8 cellular contexts compared by ENCODE assay signal in the genomic region with DNA sequence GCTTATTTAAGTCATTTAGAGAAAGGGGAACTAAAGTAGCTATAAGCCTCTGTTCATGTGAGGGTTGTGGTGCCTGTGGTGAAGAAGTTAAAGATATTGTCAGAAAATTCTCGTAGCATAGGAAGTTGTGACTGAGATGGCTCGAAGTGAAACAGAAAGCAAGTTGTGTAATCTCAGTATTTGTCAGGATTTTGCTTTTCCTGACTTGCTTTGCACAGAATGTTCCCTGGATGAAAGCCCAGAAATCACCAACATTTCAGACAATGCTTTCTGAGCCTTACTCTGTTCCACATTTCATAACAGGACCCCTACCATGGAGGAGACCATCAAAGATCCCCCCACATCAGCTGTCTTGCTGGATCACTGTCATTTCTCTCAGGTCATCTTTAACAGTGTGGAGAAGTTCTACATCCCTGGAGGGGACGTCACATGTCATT. TPM values are rescaled to one million over a fixed set of nuclear protein-coding genes. Genes with fewer than 3 reads are reported as not detected.
DNase-seq lines count a peak whose midpoint lies in the region; ATAC-seq and TF ChIP-seq lines count a peak whose summit lies in the region.

No MANE protein-coding gene starts in this region.

- H3K9me3 Mint-ChIP-seq in natural killer cell treated with Interleukin-12 subunit alpha and Interleukin-12 subunit beta and Interleukin-15 and Interleukin-18, amount 100 ng/mL, for 72 hours = no peaks in the 10 kb centered on the region

- 0 out of 2 replicates have a peak, but pooled peaks cover 5% of the 10 kb centered on the region for H3K79me2 ChIP-seq in PC-9 (ENCODE audit: low read depth)

- peaks cover 43 to 48% of the 10 kb centered on the region in 2 donors for H3K4me1 Mint-ChIP-seq in natural killer cell treated with Interleukin-12 subunit alpha and Interleukin-12 subunit beta and Interleukin-15 and Interleukin-18, amount 100 ng/mL, for 72 hours (ENCODE audit: low read depth in 2 of 2)

- peaks cover 18% of the 10 kb centered on the region for H3K36me3 Mint-ChIP-seq in natural killer cell treated with Interleukin-12 subunit alpha and Interleukin-12 subunit beta and Interleukin-15 and Interleukin-18, amount 100 ng/mL, for 72 hours

- 0 out of 2 replicates have a peak, but pooled peaks cover 1% of the 10 kb centered on the region for H3F3A ChIP-seq in PC-9 (ENCODE audit: insufficient read depth, low read depth)

- no TSS peak for BruUV-seq in PC-9 (replicated peaks; lab: Mats Ljungman, UMichigan)

- no peak overlapping the region for H3K4me2 ChIP-seq in PC-9

- POLR2A ChIA-PET in PC-9 (lab: Charles Lee; ENCODE audit: unreplicated experiment) = no interaction called here

- ATAC-seq in GM18519 (IDR thresholded peaks at IDR 0.05; ENCODE audit: low FRiP score, unreplicated experiment) (peak; percentile 75), HG03060 (IDR thresholded peaks at IDR 0.05; ENCODE audit: low read depth, unreplicated experiment) (peak; percentile 81)
- ATAC-seq in natural killer cell treated with Interleukin-12 subunit alpha and Interleukin-12 subunit beta and Interleukin-15 and Interleukin-18, amount 100 ng/mL, for 72 hours = peak; percentile 95 to 97

- H3K4me3 ChIP-seq in epithelial cell of esophagus (ENCODE audit: low read length) = peak overlapping the region; percentile 14
- no peak overlapping the region for H3K4me3 ChIP-seq in PC-9

- TF ChIP-seq CTCF in epithelial cell of esophagus (IDR thresholded peaks at IDR 0.05; ENCODE audit: insufficient read depth, low read depth, low read length, missing control alignments) = no peak
- no peak for TF ChIP-seq CTCF in PC-9 (conservative IDR thresholded peaks at IDR 0.05)

- H2AFZ ChIP-seq in PC-9 = no peak overlapping the region

- H3K9me3 ChIP-seq in PC-9 (ENCODE audit: insufficient read depth, low read depth) = no peaks in the 10 kb centered on the region

- H3K27me3 ChIP-seq in PC-9 (ENCODE audit: insufficient read depth, low read depth) = no peaks in the 10 kb centered on the region

- H3K27me3 Mint-ChIP-seq in natural killer cell treated with Interleukin-12 subunit alpha and Interleukin-12 subunit beta and Interleukin-15 and Interleukin-18, amount 100 ng/mL, for 72 hours = no peaks in the 10 kb centered on the region

- peaks cover 1% of the 10 kb centered on the region for H3K4me1 ChIP-seq in PC-9 (replicated peaks; ENCODE audit: insufficient read depth)

- peaks cover 12% of the 10 kb centered on the region for H4K20me1 ChIP-seq in PC-9 (ENCODE audit: insufficient read depth)

- peak overlapping the region; percentile 65 to 85 for H3K27ac Mint-ChIP-seq in natural killer cell treated with Interleukin-12 subunit alpha and Interleukin-12 subunit beta and Interleukin-15 and Interleukin-18, amount 100 ng/mL, for 72 hours

- H3K27ac ChIP-seq in PC-9 = no peak overlapping the region

- peak; percentile 22 for DNase-seq in A172 (ENCODE audit: low spot score)
- peak; percentile 89 for DNase-seq in SKM-1 treated with dmso at 0.1 percent for 144 hours (lab: John Stamatoyannopoulos, UW; ENCODE audit: unreplicated experiment)
- DNase-seq in epithelial cell of esophagus (ENCODE audit: low read depth) = peak; percentile 32
- peak; percentile 70 for DNase-seq in natural killer cell treated with Interleukin-12 subunit alpha and Interleukin-12 subunit beta and Interleukin-15 and Interleukin-18, amount 100 ng/mL, for 72 hours (ENCODE audit: low spot score)
- DNase-seq in PC-9 = no peak
- DNase-seq in COR-L47 (lab: John Stamatoyannopoulos, UW) = no peak

- H3K36me3 ChIP-seq in PC-9 (ENCODE audit: low read depth) = peaks cover 8% of the 10 kb centered on the region; the same call in 1 of the 2 replicates

- no peaks in the 10 kb centered on the region for H3K9me2 ChIP-seq in PC-9 (ENCODE audit: insufficient read depth)

- CTCF ChIA-PET in PC-9 (lab: Charles Lee) = interaction anchor here (0.6 kb wide), 1 partner anchor 43 kb away, joined by 10 read pairs; no protein-coding TSS in a partner anchor

- peak overlapping the region; percentile 80 for H3K4me3 Mint-ChIP-seq in natural killer cell treated with Interleukin-12 subunit alpha and Interleukin-12 subunit beta and Interleukin-15 and Interleukin-18, amount 100 ng/mL, for 72 hours

- intact Hi-C loops in PC-9 (cut with micrococcal nuclease; ENCODE audit: unreplicated experiment) = no loop called here

RNA-seq across cellular contexts. Expression of gene CALCOCO2, which starts 10.6 kb away (rescaled TPM):
- 50.3 and 78.4 TPM in 2 replicates for total RNA-seq in A172 (2014; rRNA removed; shearing (Covaris generic))
- 100 to 1,000 TPM; 118 to 166 TPM for total RNA-seq in natural killer cell treated with Interleukin-12 subunit alpha and Interleukin-12 subunit beta and Interleukin-15 and Interleukin-18, amount 100 ng/mL, for 72 hours
- 82.9 and 95.9 TPM in 2 replicates for total RNA-seq in PC-9 (2021)

RNA-seq across cellular contexts. Expression of gene TTLL6, which starts 24.4 kb away (rescaled TPM):
- total RNA-seq in A172 (2014; rRNA removed; shearing (Covaris generic)) = 0.02 TPM in 1 of 2 replicates, not detected in the other
- total RNA-seq in natural killer cell treated with Interleukin-12 subunit alpha and Interleukin-12 subunit beta and Interleukin-15 and Interleukin-18, amount 100 ng/mL, for 72 hours = not detected
- total RNA-seq in PC-9 (2021) = not detected in 2 replicates

RNA-seq across cellular contexts. Expression of gene ATP5MC1, which starts 51.2 kb away (rescaled TPM):
- 154 and 231 TPM in 2 replicates for total RNA-seq in A172 (2014; rRNA removed; shearing (Covaris generic))
- 100 to 1,000 TPM in 1 of 2 donors, 10 to 100 TPM in 1; 66.5 to 102 TPM for total RNA-seq in natural killer cell treated with Interleukin-12 subunit alpha and Interleukin-12 subunit beta and Interleukin-15 and Interleukin-18, amount 100 ng/mL, for 72 hours
- 62.7 and 71.2 TPM in 2 replicates for total RNA-seq in PC-9 (2021)

Comparison
In these comparisons a context has a peak if more than half of its experiments do, and no peak if none do; other contexts are left out.
1. DNase-seq: peak in A172 (single experiment), SKM-1 treated with dmso at 0.1 percent for 144 hours (single experiment), epithelial cell of esophagus (single experiment) and natural killer cell treated with Interleukin-12 subunit alpha and Interleukin-12 subunit beta and Interleukin-15 and Interleukin-18, amount 100 ng/mL, for 72 hours (single experiment); none in PC-9 (0 of 2) and COR-L47 (single experiment).
2. Peak in every context shown above with its lines, with median percentiles within 50 percentile points of each other: ATAC-seq.